Comparison of ENCODE assay signal across 1 cellular context in genomic region chr17:50660887-50661345, GRCh38.
TF ChIP-seq lines count a peak whose summit lies in the region.

No MANE protein-coding gene starts in this region.

TF ChIP-seq in HepG2, 621 proteins besides CTCF, POLR2A, EP300 and RAD21 (continued from another document and continues in another):
- TF ChIP-seq AHDC1 (CRISPR knock-in tag; IDR thresholded peaks at IDR 0.05; ENCODE audit: borderline replicate concordance) (0 out of 2 replicates have a peak, but pooled peaks have one; percentile 21), ADNP (CRISPR knock-in tag; IDR thresholded peaks at IDR 0.05) (no peak), DR1 (CRISPR knock-in tag; IDR thresholded peaks at IDR 0.05) (no peak), HMGXB3 (CRISPR knock-in tag; IDR thresholded peaks at IDR 0.05; ENCODE audit: borderline replicate concordance) (no peak), NCOA2 (CRISPR knock-in tag; IDR thresholded peaks at IDR 0.05) (no peak), ZBTB44 (CRISPR knock-in tag; IDR thresholded peaks at IDR 0.05) (no peak), ZNF652 (CRISPR knock-in tag; IDR thresholded peaks at IDR 0.05; ENCODE audit: borderline replicate concordance, low read depth) (no peak), PHB2 (IDR thresholded peaks at IDR 0.05; ENCODE audit: partially characterized antibody) (no peak), THAP8 (CRISPR knock-in tag; IDR thresholded peaks at IDR 0.05; ENCODE audit: borderline replicate concordance) (no peak), MBD4 (IDR thresholded peaks at IDR 0.05; ENCODE audit: borderline replicate concordance, low read length) (no peak), ZBTB7B (CRISPR knock-in tag; IDR thresholded peaks at IDR 0.05) (no peak), ARID3A (IDR thresholded peaks at IDR 0.05; ENCODE audit: low read depth, low read length) (no peak), RBM22 (optimal IDR thresholded peaks at IDR 0.05; ENCODE audit: low read length) (no peak), ZNF687 (CRISPR knock-in tag; IDR thresholded peaks at IDR 0.05) (no peak; the same call in 1 of the 2 replicates), ZBTB43 (CRISPR knock-in tag; conservative IDR thresholded peaks at IDR 0.05) (no peak), MYC (CRISPR knock-in tag; IDR thresholded peaks at IDR 0.05; ENCODE audit: borderline replicate concordance) (no peak), SOX13 (IDR thresholded peaks at IDR 0.05) (no peak), SOX13 (CRISPR knock-in tag; conservative IDR thresholded peaks at IDR 0.05 in 1 of 2, IDR thresholded peaks at IDR 0.05 in 1 of 2) (no peak), ZBTB4 (CRISPR knock-in tag; IDR thresholded peaks at IDR 0.05; ENCODE audit: borderline replicate concordance) (no peak), ZNF10 (CRISPR knock-in tag; IDR thresholded peaks at IDR 0.05; ENCODE audit: borderline replicate concordance, low read depth) (no peak), MLXIP (CRISPR knock-in tag; IDR thresholded peaks at IDR 0.05; ENCODE audit: borderline replicate concordance) (no peak), MBNL3 (CRISPR knock-in tag; conservative IDR thresholded peaks at IDR 0.05) (no peak), MEF2D (CRISPR knock-in tag; IDR thresholded peaks at IDR 0.05) (no peak)
